ENCODE assay signal across 1 cellular context in the genomic region with DNA sequence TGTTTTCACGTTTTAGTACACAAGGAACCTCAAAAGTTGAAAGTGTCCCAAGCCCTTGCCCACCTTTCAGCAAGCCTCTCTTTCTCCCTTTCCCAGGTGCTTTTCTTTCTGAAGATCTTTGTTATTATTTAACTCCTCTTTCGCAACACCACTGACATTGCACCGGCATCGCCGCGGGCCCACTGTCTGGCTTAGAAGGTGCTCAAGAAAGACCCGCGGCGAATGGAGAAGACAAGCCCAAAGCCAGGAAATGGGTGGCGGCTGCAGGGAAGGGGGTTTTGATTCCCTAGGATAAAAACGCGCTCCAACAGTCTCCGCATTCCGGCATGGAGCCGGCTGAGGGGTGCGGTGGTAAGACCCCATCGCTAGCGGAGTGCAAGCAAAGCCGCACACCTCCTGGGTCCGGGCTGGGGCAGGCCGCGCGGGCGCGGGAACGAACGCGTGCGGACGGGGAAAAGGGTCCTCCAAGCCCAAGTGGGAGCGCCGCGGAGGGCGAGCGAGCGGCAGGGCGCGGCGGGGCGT.
TF ChIP-seq lines count a peak whose summit lies in the region.

No MANE protein-coding gene starts in this region.

TF ChIP-seq in HEK293, 187 proteins besides CTCF, POLR2A, EP300 and RAD21 (continued from another document and continues in another):
- TF ChIP-seq YY2 (tag by site-specific recombination; IDR thresholded peaks at IDR 0.05) (no peak), ZNF785 (tag by site-specific recombination; IDR thresholded peaks at IDR 0.05) (no peak), ZNF404 (tag by site-specific recombination; IDR thresholded peaks at IDR 0.05) (no peak), ZNF585B (tag by site-specific recombination; IDR thresholded peaks at IDR 0.05) (no peak), GLI2 (tag by site-specific recombination; IDR thresholded peaks at IDR 0.05; ENCODE audit: borderline replicate concordance, low read depth) (no peak), ZNF670 (tag by site-specific recombination; IDR thresholded peaks at IDR 0.05; ENCODE audit: low read depth) (no peak), ZNF426 (tag by site-specific recombination; IDR thresholded peaks at IDR 0.05) (no peak), KLF9 (tag by site-specific recombination; IDR thresholded peaks at IDR 0.05; ENCODE audit: low read depth) (no peak), KLF7 (tag by site-specific recombination; IDR thresholded peaks at IDR 0.05; ENCODE audit: borderline replicate concordance) (no peak), ZSCAN18 (tag by site-specific recombination; IDR thresholded peaks at IDR 0.05) (no peak), EGR2 (tag by site-specific recombination; IDR thresholded peaks at IDR 0.05; ENCODE audit: low read depth) (no peak), ZNF521 (tag by site-specific recombination; IDR thresholded peaks at IDR 0.05) (no peak), KLF10 (tag by site-specific recombination; IDR thresholded peaks at IDR 0.05) (no peak), ZNF335 (tag by site-specific recombination; conservative IDR thresholded peaks at IDR 0.05) (peak; percentile 96), PRDM2 (tag by site-specific recombination; IDR thresholded peaks at IDR 0.05; ENCODE audit: borderline replicate concordance) (no peak), GFI1B (tag by site-specific recombination; IDR thresholded peaks at IDR 0.05) (no peak), ZNF692 (tag by site-specific recombination; IDR thresholded peaks at IDR 0.05) (peak; percentile 87), ZNF416 (tag by site-specific recombination; IDR thresholded peaks at IDR 0.05) (no peak), ZNF391 (tag by site-specific recombination; IDR thresholded peaks at IDR 0.05; ENCODE audit: borderline replicate concordance, low read depth) (no peak), ZNF324 (tag by site-specific recombination; IDR thresholded peaks at IDR 0.05) (no peak), OSR2 (tag by site-specific recombination; IDR thresholded peaks at IDR 0.05) (no peak), ZFP69B (tag by site-specific recombination; IDR thresholded peaks at IDR 0.05) (peak; percentile 59), ZNF544 (tag by site-specific recombination; IDR thresholded peaks at IDR 0.05) (no peak), MYNN (tag by site-specific recombination; IDR thresholded peaks at IDR 0.05; ENCODE audit: borderline replicate concordance) (no peak), MEIS1 (CRISPR knock-in tag; IDR thresholded peaks at IDR 0.05; ENCODE audit: borderline replicate concordance) (no peak), ZNF169 (tag by site-specific recombination; IDR thresholded peaks at IDR 0.05) (no peak), ZNF266 (tag by site-specific recombination; IDR thresholded peaks at IDR 0.05; ENCODE audit: low read depth) (no peak), ZNF112 (tag by site-specific recombination; IDR thresholded peaks at IDR 0.05) (no peak), KLF1 (tag by site-specific recombination; IDR thresholded peaks at IDR 0.05) (peak; percentile 75), ZNF701 (tag by site-specific recombination; IDR thresholded peaks at IDR 0.05) (no peak), ZNF19 (tag by site-specific recombination; IDR thresholded peaks at IDR 0.05; ENCODE audit: low read depth) (no peak)
- TF ChIP-seq, protein P1, sequence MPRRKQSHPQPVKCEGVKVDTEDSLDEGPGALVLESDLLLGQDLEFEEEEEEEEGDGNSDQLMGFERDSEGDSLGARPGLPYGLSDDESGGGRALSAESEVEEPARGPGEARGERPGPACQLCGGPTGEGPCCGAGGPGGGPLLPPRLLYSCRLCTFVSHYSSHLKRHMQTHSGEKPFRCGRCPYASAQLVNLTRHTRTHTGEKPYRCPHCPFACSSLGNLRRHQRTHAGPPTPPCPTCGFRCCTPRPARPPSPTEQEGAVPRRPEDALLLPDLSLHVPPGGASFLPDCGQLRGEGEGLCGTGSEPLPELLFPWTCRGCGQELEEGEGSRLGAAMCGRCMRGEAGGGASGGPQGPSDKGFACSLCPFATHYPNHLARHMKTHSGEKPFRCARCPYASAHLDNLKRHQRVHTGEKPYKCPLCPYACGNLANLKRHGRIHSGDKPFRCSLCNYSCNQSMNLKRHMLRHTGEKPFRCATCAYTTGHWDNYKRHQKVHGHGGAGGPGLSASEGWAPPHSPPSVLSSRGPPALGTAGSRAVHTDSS (tag by site-specific recombination; IDR thresholded peaks at IDR 0.05), result no peak
- TF ChIP-seq, protein P2, sequence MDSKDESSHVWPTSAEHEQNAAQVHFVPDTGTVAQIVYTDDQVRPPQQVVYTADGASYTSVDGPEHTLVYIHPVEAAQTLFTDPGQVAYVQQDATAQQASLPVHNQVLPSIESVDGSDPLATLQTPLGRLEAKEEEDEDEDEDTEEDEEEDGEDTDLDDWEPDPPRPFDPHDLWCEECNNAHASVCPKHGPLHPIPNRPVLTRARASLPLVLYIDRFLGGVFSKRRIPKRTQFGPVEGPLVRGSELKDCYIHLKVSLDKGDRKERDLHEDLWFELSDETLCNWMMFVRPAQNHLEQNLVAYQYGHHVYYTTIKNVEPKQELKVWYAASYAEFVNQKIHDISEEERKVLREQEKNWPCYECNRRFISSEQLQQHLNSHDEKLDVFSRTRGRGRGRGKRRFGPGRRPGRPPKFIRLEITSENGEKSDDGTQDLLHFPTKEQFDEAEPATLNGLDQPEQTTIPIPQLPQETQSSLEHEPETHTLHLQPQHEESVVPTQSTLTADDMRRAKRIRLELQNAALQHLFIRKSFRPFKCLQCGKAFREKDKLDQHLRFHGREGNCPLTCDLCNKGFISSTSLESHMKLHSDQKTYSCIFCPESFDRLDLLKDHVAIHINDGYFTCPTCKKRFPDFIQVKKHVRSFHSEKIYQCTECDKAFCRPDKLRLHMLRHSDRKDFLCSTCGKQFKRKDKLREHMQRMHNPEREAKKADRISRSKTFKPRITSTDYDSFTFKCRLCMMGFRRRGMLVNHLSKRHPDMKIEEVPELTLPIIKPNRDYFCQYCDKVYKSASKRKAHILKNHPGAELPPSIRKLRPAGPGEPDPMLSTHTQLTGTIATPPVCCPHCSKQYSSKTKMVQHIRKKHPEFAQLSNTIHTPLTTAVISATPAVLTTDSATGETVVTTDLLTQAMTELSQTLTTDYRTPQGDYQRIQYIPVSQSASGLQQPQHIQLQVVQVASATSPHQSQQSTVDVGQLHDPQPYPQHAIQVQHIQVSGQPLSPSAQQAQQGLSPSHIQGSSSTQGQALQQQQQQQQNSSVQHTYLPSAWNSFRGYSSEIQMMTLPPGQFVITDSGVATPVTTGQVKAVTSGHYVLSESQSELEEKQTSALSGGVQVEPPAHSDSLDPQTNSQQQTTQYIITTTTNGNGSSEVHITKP (tag by site-specific recombination; IDR thresholded peaks at IDR 0.05), result peak; percentile 12; the same call in 1 of the 2 replicates
- TF ChIP-seq, protein P3, sequence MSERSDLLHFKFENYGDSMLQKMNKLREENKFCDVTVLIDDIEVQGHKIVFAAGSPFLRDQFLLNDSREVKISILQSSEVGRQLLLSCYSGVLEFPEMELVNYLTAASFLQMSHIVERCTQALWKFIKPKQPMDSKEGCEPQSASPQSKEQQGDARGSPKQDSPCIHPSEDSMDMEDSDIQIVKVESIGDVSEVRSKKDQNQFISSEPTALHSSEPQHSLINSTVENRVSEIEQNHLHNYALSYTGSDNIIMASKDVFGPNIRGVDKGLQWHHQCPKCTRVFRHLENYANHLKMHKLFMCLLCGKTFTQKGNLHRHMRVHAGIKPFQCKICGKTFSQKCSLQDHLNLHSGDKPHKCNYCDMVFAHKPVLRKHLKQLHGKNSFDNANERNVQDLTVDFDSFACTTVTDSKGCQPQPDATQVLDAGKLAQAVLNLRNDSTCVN (tag by site-specific recombination; optimal IDR thresholded peaks at IDR 0.05), result peak; percentile 89
- TF ChIP-seq, protein P4, sequence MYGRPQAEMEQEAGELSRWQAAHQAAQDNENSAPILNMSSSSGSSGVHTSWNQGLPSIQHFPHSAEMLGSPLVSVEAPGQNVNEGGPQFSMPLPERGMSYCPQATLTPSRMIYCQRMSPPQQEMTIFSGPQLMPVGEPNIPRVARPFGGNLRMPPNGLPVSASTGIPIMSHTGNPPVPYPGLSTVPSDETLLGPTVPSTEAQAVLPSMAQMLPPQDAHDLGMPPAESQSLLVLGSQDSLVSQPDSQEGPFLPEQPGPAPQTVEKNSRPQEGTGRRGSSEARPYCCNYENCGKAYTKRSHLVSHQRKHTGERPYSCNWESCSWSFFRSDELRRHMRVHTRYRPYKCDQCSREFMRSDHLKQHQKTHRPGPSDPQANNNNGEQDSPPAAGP (tag by site-specific recombination; IDR thresholded peaks at IDR 0.05), result peak; percentile 44; the same call in 1 of the 2 replicates
- TF ChIP-seq, protein P5, sequence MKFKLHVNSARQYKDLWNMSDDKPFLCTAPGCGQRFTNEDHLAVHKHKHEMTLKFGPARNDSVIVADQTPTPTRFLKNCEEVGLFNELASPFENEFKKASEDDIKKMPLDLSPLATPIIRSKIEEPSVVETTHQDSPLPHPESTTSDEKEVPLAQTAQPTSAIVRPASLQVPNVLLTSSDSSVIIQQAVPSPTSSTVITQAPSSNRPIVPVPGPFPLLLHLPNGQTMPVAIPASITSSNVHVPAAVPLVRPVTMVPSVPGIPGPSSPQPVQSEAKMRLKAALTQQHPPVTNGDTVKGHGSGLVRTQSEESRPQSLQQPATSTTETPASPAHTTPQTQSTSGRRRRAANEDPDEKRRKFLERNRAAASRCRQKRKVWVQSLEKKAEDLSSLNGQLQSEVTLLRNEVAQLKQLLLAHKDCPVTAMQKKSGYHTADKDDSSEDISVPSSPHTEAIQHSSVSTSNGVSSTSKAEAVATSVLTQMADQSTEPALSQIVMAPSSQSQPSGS (tag by site-specific recombination; IDR thresholded peaks at IDR 0.05; ENCODE audit: low read depth), result no peak
- TF ChIP-seq, protein P6, sequence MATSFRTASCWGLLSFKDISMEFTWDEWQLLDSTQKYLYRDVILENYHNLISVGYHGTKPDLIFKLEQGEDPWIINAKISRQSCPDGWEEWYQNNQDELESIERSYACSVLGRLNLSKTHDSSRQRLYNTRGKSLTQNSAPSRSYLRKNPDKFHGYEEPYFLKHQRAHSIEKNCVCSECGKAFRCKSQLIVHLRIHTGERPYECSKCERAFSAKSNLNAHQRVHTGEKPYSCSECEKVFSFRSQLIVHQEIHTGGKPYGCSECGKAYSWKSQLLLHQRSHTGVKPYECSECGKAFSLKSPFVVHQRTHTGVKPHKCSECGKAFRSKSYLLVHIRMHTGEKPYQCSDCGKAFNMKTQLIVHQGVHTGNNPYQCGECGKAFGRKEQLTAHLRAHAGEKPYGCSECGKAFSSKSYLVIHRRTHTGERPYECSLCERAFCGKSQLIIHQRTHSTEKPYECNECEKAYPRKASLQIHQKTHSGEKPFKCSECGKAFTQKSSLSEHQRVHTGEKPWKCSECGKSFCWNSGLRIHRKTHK (tag by site-specific recombination; IDR thresholded peaks at IDR 0.05), result no peak
